Comparison of ENCODE assay signal across 28 cellular contexts in the genomic region with DNA sequence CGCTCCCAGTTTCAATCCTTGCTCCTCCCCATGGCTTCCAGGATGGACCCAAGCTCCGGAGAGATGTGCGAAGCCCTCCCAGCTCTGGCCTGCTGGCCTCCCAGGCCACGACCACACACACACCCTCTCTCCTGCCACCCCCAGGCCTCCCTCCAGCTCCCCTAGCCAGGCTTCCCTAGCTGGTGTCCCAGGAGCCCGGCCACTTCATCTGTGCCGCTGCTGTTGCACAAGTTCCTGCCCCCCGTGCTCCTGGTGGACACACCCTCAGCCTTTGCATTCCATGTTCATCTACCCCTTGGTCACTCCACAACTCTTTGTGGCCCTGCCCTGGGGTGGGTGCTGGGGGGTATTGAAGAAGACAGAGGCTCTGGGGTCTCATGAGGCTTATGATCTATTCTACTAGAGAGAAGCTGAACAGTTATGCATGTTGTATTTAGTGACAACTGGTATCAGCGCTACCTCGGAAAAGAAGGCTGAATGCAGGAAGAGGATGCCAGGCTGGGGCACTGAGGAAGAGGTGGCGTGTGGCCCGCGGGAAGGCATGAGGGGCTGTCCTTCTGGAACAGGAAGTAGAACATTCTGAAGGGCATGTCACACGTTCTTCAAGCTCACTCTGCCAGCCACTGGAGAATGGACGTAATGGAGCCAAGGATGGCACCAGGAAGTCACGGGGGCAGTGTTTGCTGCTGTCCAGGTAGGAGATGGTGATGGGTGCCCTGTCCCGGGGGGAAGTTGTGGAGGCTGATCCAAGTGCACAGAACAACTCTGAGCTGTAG.
DNase-seq lines count a peak whose midpoint lies in the region; ATAC-seq and TF ChIP-seq lines count a peak whose summit lies in the region.
"Had no signal": no experiment of that assay in that cellular context is flagged by ENCODE, and none has a peak within 500 bp of the region (broad histone marks: within the 10 kb centered on the region; RNA-seq: fewer than 3 reads in every experiment).

No MANE protein-coding gene starts in this region.

- peaks cover 20% of the 10 kb centered on the region for H3K4me1 Mint-ChIP-seq in neural crest cell
- H3K4me1 Mint-ChIP-seq in activated CD8-positive, alpha-beta T cell treated with anti-CD3 and anti-CD28 coated beads for 36 hours (ENCODE audit: low read depth): no peaks in the 10 kb centered on the region
- H3K4me1 Mint-ChIP-seq: activated naive CD8-positive, alpha-beta T cell treated with anti-CD3 and anti-CD28 coated beads for 36 hours had no signal

- peaks cover 13 to 41% (median 28%) of the 10 kb centered on the region in 11 experiments; a peak in 20 of 22 replicates for H3K9me3 ChIP-seq in BLaER1 treated with 17β-estradiol and CSF1 and Interleukin-3, amounts not matched to agents 10 nM and 100 nM (replicated peaks in 1 of 11)
- H3K9me3 ChIP-seq in IMR-90 (ENCODE audit: control insufficient read depth, insufficient read depth, low read length) (peaks cover 4% of the 10 kb centered on the region; the same call in 1 of the 2 replicates), ascending aorta (peaks cover 0 to 7% of the 10 kb centered on the region in 2 donors)
- H3K9me3 ChIP-seq: colonic mucosa had no signal

- CTCF ChIA-PET in IMR-90 (lab: Yijun Ruan, JAX): no interaction called here
- CTCF ChIA-PET in activated CD8-positive, alpha-beta T cell treated with anti-CD3 and anti-CD28 coated beads for 36 hours (lab: Charles Lee): no interaction called here

- peak overlapping the region; percentile 64 for H2BK120ac ChIP-seq in IMR-90 (ENCODE audit: low read depth, low read length)

- no peaks in the 10 kb centered on the region for H3K27me3 Mint-ChIP-seq in neural crest cell (ENCODE audit: low read depth)
- peaks cover 3% of the 10 kb centered on the region for H3K27me3 Mint-ChIP-seq in activated CD8-positive, alpha-beta T cell treated with anti-CD3 and anti-CD28 coated beads for 36 hours

- H2AK5ac ChIP-seq in IMR-90 (ENCODE audit: low read depth, low read length): peak overlapping the region; percentile 71

- WGBS in IMR-90 (ENCODE audit: extremely low coverage in 2 of 2, insufficient read length in 1 of 2), 2 experiments: 86% methylated on average over 10 of the region's 16 CpGs; no CpG with 5 or more reads in 1 of the 2 experiments

- BruUV-seq in IMR-90 (replicated peaks; lab: Mats Ljungman, UMichigan): no TSS peak

- H3K36me3 ChIP-seq in BLaER1 treated with 17β-estradiol and CSF1 and Interleukin-3, amounts not matched to agents 10 nM and 100 nM: peaks cover 0 to 10% (median 0%) of the 10 kb centered on the region in 11 experiments; a peak in 2 of 22 replicates
- H3K36me3 ChIP-seq in IMR-90 (ENCODE audit: control insufficient read depth, insufficient read depth, low read length): no peaks in the 10 kb centered on the region
- H3K36me3 ChIP-seq in ascending aorta: no peaks in the 10 kb centered on the region
- H3K36me3 ChIP-seq: colonic mucosa, MG63 had no signal

- no peak overlapping the region for H3K18ac ChIP-seq in IMR-90 (ENCODE audit: low read depth, low read length)

- H3K27ac ChIP-seq in BLaER1 treated with 17β-estradiol and CSF1 and Interleukin-3, amounts not matched to agents 10 nM and 100 nM: peak overlapping the region in 9 of 11 experiments; percentile 3 to 52 (median 23); a peak in 13 of 22 replicates
- H3K27ac ChIP-seq in IMR-90 (ENCODE audit: insufficient read depth, low read length) (no peak overlapping the region), ascending aorta (peak overlapping the region; percentile 47 to 95)
- H3K27ac ChIP-seq: colonic mucosa, epithelial cell of prostate, VCaP had no signal

- in situ Hi-C loops in IMR-90 (cut with MboI; ENCODE audit: low sequenced_read_pairs): no loop called here

- H3K79me1 ChIP-seq in IMR-90 (ENCODE audit: low read depth in 1 of 2, low read length in 2 of 2): no peaks in the 10 kb centered on the region

- no peak for ATAC-seq in IMR-90 (ENCODE audit: low read depth)
- ATAC-seq in activated naive CD4-positive, alpha-beta T cell treated with anti-CD3 and anti-CD28 coated beads, Interleukin-2, amount 50 U/mL, for 72 hours: no peak
- ATAC-seq in activated CD8-positive, alpha-beta T cell treated with anti-CD3 and anti-CD28 coated beads for 36 hours: no peak
- ATAC-seq: left cardiac atrium had no signal

- POLR2A ChIA-PET in IMR-90 (lab: Charles Lee; ENCODE audit: unreplicated experiment): interaction anchor here (0.5 kb wide), 1 partner anchor 203 kb away, joined by 8 read pairs; no protein-coding TSS in a partner anchor
- POLR2A ChIA-PET in activated CD8-positive, alpha-beta T cell treated with anti-CD3 and anti-CD28 coated beads for 36 hours (lab: Charles Lee): no interaction called here

- TF ChIP-seq RAD21 in IMR-90 (IDR thresholded peaks at IDR 0.05; ENCODE audit: low read length): no peak

- H3K27ac Mint-ChIP-seq in neural crest cell (ENCODE audit: unreplicated experiment): peak overlapping the region; percentile 44
- H3K27ac Mint-ChIP-seq in activated naive CD4-positive, alpha-beta T cell treated with anti-CD3 and anti-CD28 coated beads, Interleukin-2, amount 50 U/mL, for 72 hours: peak overlapping the region in 1 of 2 donors; percentile 65
- H3K27ac Mint-ChIP-seq in activated CD8-positive, alpha-beta T cell treated with anti-CD3 and anti-CD28 coated beads for 36 hours: no peak overlapping the region
- H3K27ac Mint-ChIP-seq: activated naive CD8-positive, alpha-beta T cell treated with anti-CD3 and anti-CD28 coated beads for 36 hours had no signal

- H4K91ac ChIP-seq in IMR-90 (ENCODE audit: insufficient read depth, low read depth, low read length): peak overlapping the region; percentile 20

- H2AK9ac ChIP-seq in IMR-90 (replicated peaks; ENCODE audit: low read depth, low read length, poor library complexity): peak overlapping the region; percentile 56

- dilution Hi-C loops in IMR-90 (cut with HindIII; ENCODE audit: low sequenced_read_pairs, unreplicated experiment): no loop called here

- no peak overlapping the region for H4K5ac ChIP-seq in IMR-90 (ENCODE audit: low read depth, low read length)

- H3K4me2 ChIP-seq in BLaER1 treated with 17β-estradiol and CSF1 and Interleukin-3, amounts not matched to agents 10 nM and 100 nM: peak overlapping the region; percentile 15 to 91 (median 49)
- no peak overlapping the region for H3K4me2 ChIP-seq in IMR-90 (ENCODE audit: low read depth, low read length)

- H3K9me3 Mint-ChIP-seq in neural crest cell: no peaks in the 10 kb centered on the region
- no peaks in the 10 kb centered on the region for H3K9me3 Mint-ChIP-seq in activated naive CD4-positive, alpha-beta T cell treated with anti-CD3 and anti-CD28 coated beads, Interleukin-2, amount 50 U/mL, for 72 hours
- no peaks in the 10 kb centered on the region for H3K9me3 Mint-ChIP-seq in activated CD8-positive, alpha-beta T cell treated with anti-CD3 and anti-CD28 coated beads for 36 hours
- H3K9me3 Mint-ChIP-seq: activated naive CD8-positive, alpha-beta T cell treated with anti-CD3 and anti-CD28 coated beads for 36 hours had no signal

- H2BK20ac ChIP-seq in IMR-90 (ENCODE audit: low read depth, low read length): peak overlapping the region; percentile 55; the same call in 1 of the 2 replicates

- H2BK5ac ChIP-seq in IMR-90 (ENCODE audit: low read depth, low read length, poor library complexity, severe bottlenecking): no peak overlapping the region

- peak overlapping the region; percentile 80; the same call in 1 of the 3 replicates for H2BK15ac ChIP-seq in IMR-90 (ENCODE audit: low read depth, low read length)

- no peak overlapping the region for H3K4me3 Mint-ChIP-seq in neural crest cell
- no peak overlapping the region for H3K4me3 Mint-ChIP-seq in activated CD8-positive, alpha-beta T cell treated with anti-CD3 and anti-CD28 coated beads for 36 hours
- H3K4me3 Mint-ChIP-seq: activated naive CD8-positive, alpha-beta T cell treated with anti-CD3 and anti-CD28 coated beads for 36 hours had no signal

- no peak for DNase-seq in IMR-90
- DNase-seq in ascending aorta (ENCODE audit: low spot score in 2 of 2): no peak
- no peak for DNase-seq in neural crest cell (ENCODE audit: low read depth, low spot score)
- no peak for DNase-seq in activated naive CD4-positive, alpha-beta T cell treated with anti-CD3 and anti-CD28 coated beads, Interleukin-2, amount 50 U/mL, for 72 hours (ENCODE audit: low spot score in 2 of 2)
- no peak for DNase-seq in activated CD8-positive, alpha-beta T cell treated with anti-CD3 and anti-CD28 coated beads for 36 hours
- no peak for DNase-seq in activated gamma-delta T cell treated with Interleukin-2 at 50 U/mL for 16 hours
- DNase-seq in cerebellum (ENCODE audit: low spot score): no peak
- DNase-seq: activated CD4-positive, alpha-beta T cell treated with anti-CD3 and anti-CD28 coated beads for 4 hours; activated naive CD8-positive, alpha-beta T cell treated with anti-CD3 and anti-CD28 coated beads for 36 hours; colonic mucosa; DMS79; effector memory CD4-positive, alpha-beta T cell; GDM1; HCEC 1CT; KG1; left cardiac atrium; mesendoderm; MG63; NCI-H1436; NCI-H2081; NCI-H2227 treated with DMSO at 0.1 percent for 48 hours; NCI-H526 treated with DMSO at 0.1 percent for 48 hours; NK-92 treated with Interleukin-12 subunit alpha and Interleukin-12 subunit beta, amount 100 ng/mL, for 24 hours; SW 1271; trophoblast cell had no signal

- no peak overlapping the region for H3K4me3 ChIP-seq in BLaER1 treated with 17β-estradiol and CSF1 and Interleukin-3, amounts not matched to agents 10 nM and 100 nM
- H3K4me3 ChIP-seq in IMR-90 (ENCODE audit: insufficient read depth, low read depth, low read length) (no peak overlapping the region), ascending aorta (no peak overlapping the region)
- H3K4me3 ChIP-seq: colonic mucosa, MG63 had no signal

- TF ChIP-seq POLR2A in IMR-90 (IDR thresholded peaks at IDR 0.05; ENCODE audit: low read depth, low read length): no peak

- peak overlapping the region; percentile 67 for H3K4ac ChIP-seq in IMR-90 (ENCODE audit: low read depth, low read length)

- TF ChIP-seq CTCF in IMR-90 (conservative IDR thresholded peaks at IDR 0.05; ENCODE audit: low read depth, low read length) (no peak), ascending aorta (IDR thresholded peaks at IDR 0.05) (no peak), neural crest cell (conservative IDR thresholded peaks at IDR 0.05) (no peak)
- TF ChIP-seq CTCF in activated CD8-positive, alpha-beta T cell treated with anti-CD3 and anti-CD28 coated beads for 36 hours (IDR thresholded peaks at IDR 0.05): no peak

- H3K36me3 Mint-ChIP-seq in neural crest cell (ENCODE audit: low read depth): no peaks in the 10 kb centered on the region
- H3K36me3 Mint-ChIP-seq in activated naive CD4-positive, alpha-beta T cell treated with anti-CD3 and anti-CD28 coated beads, Interleukin-2, amount 50 U/mL, for 72 hours: no peaks in the 10 kb centered on the region
- H3K36me3 Mint-ChIP-seq in activated CD8-positive, alpha-beta T cell treated with anti-CD3 and anti-CD28 coated beads for 36 hours (ENCODE audit: low read depth): no peaks in the 10 kb centered on the region
- H3K36me3 Mint-ChIP-seq: activated naive CD8-positive, alpha-beta T cell treated with anti-CD3 and anti-CD28 coated beads for 36 hours had no signal

- no peaks in the 10 kb centered on the region for H4K20me1 ChIP-seq in BLaER1 treated with 17β-estradiol and CSF1 and Interleukin-3, amounts not matched to agents 10 nM and 100 nM
- H4K20me1 ChIP-seq in IMR-90 (ENCODE audit: insufficient read depth, low read length): no peaks in the 10 kb centered on the region

- no peak overlapping the region for H2AFZ ChIP-seq in IMR-90 (replicated peaks; ENCODE audit: low read length, poor library complexity)

- H3K9me1 ChIP-seq in IMR-90 (ENCODE audit: insufficient read depth, low read length): peaks cover 12% of the 10 kb centered on the region

- no peak overlapping the region for H4K8ac ChIP-seq in IMR-90 (ENCODE audit: low read depth in 2 of 2, low read length in 2 of 2)

- H3K9ac ChIP-seq in BLaER1 treated with 17β-estradiol and CSF1 and Interleukin-3, amounts not matched to agents 10 nM and 100 nM: no peak overlapping the region
- no peak overlapping the region for H3K9ac ChIP-seq in IMR-90 (ENCODE audit: low read depth, low read length)

- no peaks in the 10 kb centered on the region for H3K27me3 ChIP-seq in BLaER1 treated with 17β-estradiol and CSF1 and Interleukin-3, amounts not matched to agents 10 nM and 100 nM
- H3K27me3 ChIP-seq in IMR-90 (ENCODE audit: control insufficient read depth, insufficient read depth, low read length) (no peaks in the 10 kb centered on the region), ascending aorta (no peaks in the 10 kb centered on the region)
- H3K27me3 ChIP-seq: colonic mucosa, MG63 had no signal

- peaks cover 73 to 94% (median 82%) of the 10 kb centered on the region in 10 experiments for H3K4me1 ChIP-seq in BLaER1 treated with 17β-estradiol and CSF1 and Interleukin-3, amounts not matched to agents 10 nM and 100 nM
- H3K4me1 ChIP-seq in IMR-90 (ENCODE audit: control insufficient read depth, insufficient read depth, low read length): peaks cover 11% of the 10 kb centered on the region
- peaks cover 9 to 31% of the 10 kb centered on the region in 2 donors for H3K4me1 ChIP-seq in ascending aorta

- intact Hi-C loops in IMR-90 (cut with micrococcal nuclease) (no loop called here), ascending aorta (cut with DNase I) (no loop called here)
- intact Hi-C loops in activated CD8-positive, alpha-beta T cell treated with anti-CD3 and anti-CD28 coated beads for 36 hours (cut with micrococcal nuclease): no loop called here

- H3K14ac ChIP-seq in IMR-90 (replicated peaks; ENCODE audit: low read depth, low read length): peak overlapping the region; percentile 17; the same call in 1 of the 2 replicates

- no peak overlapping the region for H3K56ac ChIP-seq in IMR-90 (ENCODE audit: extremely low read depth, insufficient read depth, low read length)

- no peak overlapping the region for H3K23ac ChIP-seq in IMR-90 (ENCODE audit: low read depth, low read length)
